ENCODE assay signal across 10 cellular contexts in the genomic region with DNA sequence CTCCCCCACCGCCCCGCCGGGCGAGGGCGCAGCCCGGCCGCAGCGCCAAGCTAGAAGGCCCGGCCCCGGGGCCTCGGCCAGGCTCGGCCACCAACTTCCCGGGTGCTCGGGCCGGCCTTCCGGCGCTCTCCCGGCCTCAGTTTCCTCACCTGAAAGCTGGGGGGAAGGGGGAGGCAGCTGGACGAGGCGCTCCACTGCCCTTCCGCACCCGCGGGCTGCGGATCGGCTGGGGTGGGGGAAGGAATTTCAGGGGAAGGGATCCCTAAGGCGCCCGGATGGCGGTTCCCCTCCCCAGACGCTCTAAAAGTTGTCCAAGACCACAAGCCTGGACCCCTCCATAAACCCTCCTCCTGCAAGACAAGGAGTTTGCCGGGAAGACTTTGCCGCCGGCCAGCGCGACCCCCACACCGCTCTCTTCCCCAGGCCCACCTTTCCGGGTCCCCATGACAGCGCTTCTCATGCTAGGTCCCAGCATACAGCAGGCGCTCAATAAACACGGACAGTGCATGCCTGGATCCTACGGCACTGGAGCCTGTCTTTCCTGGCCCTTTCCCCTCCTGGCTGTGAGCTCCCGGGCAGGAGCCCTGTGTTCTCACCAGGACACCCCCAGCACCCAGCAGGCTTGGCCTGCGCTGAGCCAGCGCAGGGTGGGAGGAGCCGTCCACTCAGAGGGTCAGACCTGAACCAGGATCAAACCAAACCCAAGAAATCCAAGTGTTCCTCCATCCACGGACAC. TPM values are rescaled to one million over a fixed set of nuclear protein-coding genes. Genes with fewer than 3 reads are reported as not detected.
DNase-seq lines count a peak whose midpoint lies in the region; ATAC-seq and TF ChIP-seq lines count a peak whose summit lies in the region.
"Had no signal": no experiment of that assay in that cellular context is flagged by ENCODE, and none has a peak within 500 bp of the region (broad histone marks: within the 10 kb centered on the region; RNA-seq: fewer than 3 reads in every experiment).

No MANE protein-coding gene starts in this region.

- H3K4me1 Mint-ChIP-seq in CD8-positive, alpha-beta T cell (ENCODE audit: low read depth), result peaks cover 8% of the 10 kb centered on the region
- H3K4me1 Mint-ChIP-seq in activated CD4-positive, alpha-beta memory T cell treated with anti-CD3 and anti-CD28 coated beads for 36 hours (ENCODE audit: low read depth), result peaks cover 8% of the 10 kb centered on the region

- H3K36me3 Mint-ChIP-seq in CD8-positive, alpha-beta T cell, result no peaks in the 10 kb centered on the region
- no peaks in the 10 kb centered on the region for H3K36me3 Mint-ChIP-seq in activated CD4-positive, alpha-beta memory T cell treated with anti-CD3 and anti-CD28 coated beads for 36 hours

- 14% methylated on average over 37 of the region's 45 CpGs for WGBS in prostate gland

- no peak overlapping the region for H3K27ac Mint-ChIP-seq in CD8-positive, alpha-beta T cell
- no peak overlapping the region for H3K27ac Mint-ChIP-seq in activated CD4-positive, alpha-beta memory T cell treated with anti-CD3 and anti-CD28 coated beads for 36 hours

- H3K4me1 ChIP-seq in CD8-positive, alpha-beta T cell (ENCODE audit: insufficient read depth, low read length), result peaks cover 11% of the 10 kb centered on the region
- H3K4me1 ChIP-seq in prostate gland (replicated peaks) (no peaks in the 10 kb centered on the region), foreskin keratinocyte (no peaks in the 10 kb centered on the region)

- H3K27me3 ChIP-seq in CD8-positive, alpha-beta T cell (ENCODE audit: insufficient read depth, low read length), result peaks cover 12% of the 10 kb centered on the region
- H3K27me3 ChIP-seq in prostate gland (replicated peaks; ENCODE audit: insufficient read depth) (no peaks in the 10 kb centered on the region), foreskin keratinocyte (peaks cover 71% of the 10 kb centered on the region)

- peak overlapping the region; percentile 61 for H3K4me3 Mint-ChIP-seq in CD8-positive, alpha-beta T cell
- peak overlapping the region; percentile 39 for H3K4me3 Mint-ChIP-seq in activated CD4-positive, alpha-beta memory T cell treated with anti-CD3 and anti-CD28 coated beads for 36 hours

- ATAC-seq in CD8-positive, alpha-beta T cell, result no peak
- peak; percentile 45 to 60 for ATAC-seq in left cardiac atrium
- ATAC-seq in HG02642 (IDR thresholded peaks at IDR 0.05; ENCODE audit: poor library complexity, unreplicated experiment), result no peak
- no peak for ATAC-seq in foreskin keratinocyte

- POLR2A ChIA-PET in CD8-positive, alpha-beta T cell (lab: Charles Lee), result interaction anchor here (0.6 kb wide), 1 partner anchor 1240 kb away, joined by 4 read pairs; no protein-coding TSS in a partner anchor
- POLR2A ChIA-PET in activated CD4-positive, alpha-beta memory T cell treated with anti-CD3 and anti-CD28 coated beads for 36 hours (lab: Charles Lee), result no interaction called here

- intact Hi-C loops in CD8-positive, alpha-beta T cell (cut with DNase I, micrococcal nuclease), result loop anchor here in 1 of 2 experiments (5.0 kb wide), 1 partner anchor 73 kb away; no protein-coding TSS in a partner anchor
- intact Hi-C loops in activated CD4-positive, alpha-beta memory T cell treated with anti-CD3 and anti-CD28 coated beads for 36 hours (cut with micrococcal nuclease), result loop anchor here (5.0 kb wide), 1 partner anchor 78 kb away; no protein-coding TSS in a partner anchor
- intact Hi-C loops in left cardiac atrium (cut with DNase I), result no loop called here
- intact Hi-C loops in prostate gland (cut with DNase I), result no loop called here

- H3K27me3 Mint-ChIP-seq in CD8-positive, alpha-beta T cell (ENCODE audit: low read depth), result peaks cover 44% of the 10 kb centered on the region
- peaks cover 35% of the 10 kb centered on the region for H3K27me3 Mint-ChIP-seq in activated CD4-positive, alpha-beta memory T cell treated with anti-CD3 and anti-CD28 coated beads for 36 hours

- H3K9me3 Mint-ChIP-seq in CD8-positive, alpha-beta T cell, result no peaks in the 10 kb centered on the region
- no peaks in the 10 kb centered on the region for H3K9me3 Mint-ChIP-seq in activated CD4-positive, alpha-beta memory T cell treated with anti-CD3 and anti-CD28 coated beads for 36 hours

- TF ChIP-seq CTCF in CD8-positive, alpha-beta T cell (IDR thresholded peaks at IDR 0.05), result no peak
- TF ChIP-seq CTCF in prostate gland (IDR thresholded peaks at IDR 0.05), result no peak
- no peak for TF ChIP-seq CTCF in foreskin keratinocyte (conservative IDR thresholded peaks at IDR 0.05)

- no peak for TF ChIP-seq POLR2A in prostate gland (IDR thresholded peaks at IDR 0.05)

- H3K27ac ChIP-seq in CD8-positive, alpha-beta T cell (ENCODE audit: low read depth, low read length), result no peak overlapping the region
- H3K27ac ChIP-seq in prostate gland, result no peak overlapping the region
- H3K27ac ChIP-seq in foreskin keratinocyte, result no peak overlapping the region

- no peak overlapping the region for H3K4me3 ChIP-seq in CD8-positive, alpha-beta T cell (ENCODE audit: low read depth, low read length)
- H3K4me3 ChIP-seq in prostate gland, result peak overlapping the region; percentile 39 to 40

- no peaks in the 10 kb centered on the region for H3K9me3 ChIP-seq in CD8-positive, alpha-beta T cell (ENCODE audit: low read length)
- H3K9me3 ChIP-seq in prostate gland, result no peaks in the 10 kb centered on the region

- H3K36me3 ChIP-seq in CD8-positive, alpha-beta T cell (ENCODE audit: insufficient read depth, low read length), result no peaks in the 10 kb centered on the region
- H3K36me3 ChIP-seq in prostate gland, result no peaks in the 10 kb centered on the region

- CTCF ChIA-PET in CD8-positive, alpha-beta T cell (lab: Charles Lee), result interaction anchor here (1.5 kb wide), 1 partner anchor 77 kb away, joined by 3 read pairs; no protein-coding TSS in a partner anchor
- CTCF ChIA-PET in activated CD4-positive, alpha-beta memory T cell treated with anti-CD3 and anti-CD28 coated beads for 36 hours (lab: Charles Lee), result interaction anchor here (1.0 kb wide), 1 partner anchor 77 kb away, joined by 3 read pairs; no protein-coding TSS in a partner anchor

- DNase-seq in CD8-positive, alpha-beta T cell, result no peak
- DNase-seq in activated CD4-positive, alpha-beta memory T cell treated with anti-CD3 and anti-CD28 coated beads for 36 hours, result no peak
- no peak for DNase-seq in left cardiac atrium
- DNase-seq in prostate gland (ENCODE audit: low spot score), result no peak
- no peak for DNase-seq in AG08396 (ENCODE audit: low spot score)
- no peak for DNase-seq in foreskin keratinocyte
- DNase-seq in NCI-H82 (lab: John Stamatoyannopoulos, UW), result no peak
- DNase-seq: activated naive CD4-positive, alpha-beta T cell treated with anti-CD3 and anti-CD28 coated beads, Interleukin-2, amount 50 U/mL, for 16 hours; NCI-H524 treated with DMSO at 0.1 percent for 48 hours had no signal

RNA-seq across cellular contexts. Expression of gene BEGAIN, which starts 18.1 kb away (rescaled TPM):
- 1 to 10 TPM in 1 of 2 experiments, under 1 TPM in 1; 0.61 to 1.9 TPM for total RNA-seq in CD8-positive, alpha-beta T cell
- 1 to 10 TPM; 3.3 to 3.4 TPM for total RNA-seq in activated CD4-positive, alpha-beta memory T cell treated with anti-CD3 and anti-CD28 coated beads for 36 hours
- total RNA-seq in left cardiac atrium, result 1 to 10 TPM; 1.7 to 2.1 TPM
- 1 to 10 TPM; 2.5 to 5.1 TPM for total RNA-seq in prostate gland
- total RNA-seq in foreskin keratinocyte, result 0.48 and 0.53 TPM in 2 replicates
- 0.37 and 0.45 TPM in 2 replicates for polyA plus RNA-seq in foreskin keratinocyte

Comparison
In these comparisons a context has a peak if more than half of its experiments do, and no peak if none do; other contexts are left out.
1. ATAC-seq: peak in left cardiac atrium (2 of 2); none in CD8-positive, alpha-beta T cell (single experiment), HG02642 (single experiment) and foreskin keratinocyte (single experiment).